In genomic region chr20:10447028-10447427, GRCh38 we compare ENCODE assay signal across 9 cellular contexts. TPM values are rescaled to one million over a fixed set of nuclear protein-coding genes. Genes with fewer than 3 reads are reported as not detected.
A peak's percentile ranks its signal among the peaks of the same experiment; 100 is the strongest.
DNase-seq lines count a peak whose midpoint lies in the region; ATAC-seq, FAIRE-seq and TF ChIP-seq lines count a peak whose summit lies in the region.
"Had no signal": no experiment of that assay in that cellular context is flagged by ENCODE, and none has a peak within 500 bp of the region (broad histone marks: within the 10 kb centered on the region; RNA-seq: fewer than 3 reads in every experiment).

No MANE protein-coding gene starts in this region.

- POLR2A ChIA-PET in naive thymus-derived CD8-positive, alpha-beta T cell (lab: Charles Lee): no interaction called here

- H3K27ac ChIP-seq in dorsolateral prefrontal cortex: no peak overlapping the region
- H3K27ac ChIP-seq: thoracic aorta had no signal

- H3K4me1 Mint-ChIP-seq in activated naive CD8-positive, alpha-beta T cell treated with anti-CD3 and anti-CD28 coated beads for 36 hours: peaks cover 19% of the 10 kb centered on the region
- peaks cover 9 to 30% (median 18%) of the 10 kb centered on the region in 4 donors for H3K4me1 Mint-ChIP-seq in naive thymus-derived CD8-positive, alpha-beta T cell

- no peak overlapping the region for H3K4me3 ChIP-seq in dorsolateral prefrontal cortex
- H3K4me3 ChIP-seq: thoracic aorta had no signal

- intact Hi-C loops in dorsolateral prefrontal cortex (cut with DNase I): no loop called here

- H3K27ac Mint-ChIP-seq in activated naive CD8-positive, alpha-beta T cell treated with anti-CD3 and anti-CD28 coated beads for 36 hours: peak overlapping the region; percentile 82
- peak overlapping the region in 9 of 10 donors; percentile 13 to 92 (median 55) for H3K27ac Mint-ChIP-seq in naive thymus-derived CD8-positive, alpha-beta T cell

- peak overlapping the region; percentile 69 for H3K4me3 Mint-ChIP-seq in activated naive CD8-positive, alpha-beta T cell treated with anti-CD3 and anti-CD28 coated beads for 36 hours
- peak overlapping the region; percentile 15 to 85 (median 46) for H3K4me3 Mint-ChIP-seq in naive thymus-derived CD8-positive, alpha-beta T cell

- peak; percentile 64 for FAIRE-seq in RCC 7860 (lab: Jason Lieb, UNC)

- peaks cover 9% of the 10 kb centered on the region for H3K36me3 Mint-ChIP-seq in activated naive CD8-positive, alpha-beta T cell treated with anti-CD3 and anti-CD28 coated beads for 36 hours
- peaks cover 0 to 7% (median 6%) of the 10 kb centered on the region in 3 donors for H3K36me3 Mint-ChIP-seq in naive thymus-derived CD8-positive, alpha-beta T cell

- ATAC-seq in GM19468 (IDR thresholded peaks at IDR 0.05; ENCODE audit: extremely low read depth, unreplicated experiment) (peak; percentile 88), HG03460 (IDR thresholded peaks at IDR 0.05; ENCODE audit: unreplicated experiment) (peak; percentile 96)
- peak; percentile 57 to 78 for ATAC-seq in naive thymus-derived CD8-positive, alpha-beta T cell

- no peaks in the 10 kb centered on the region for H3K9me3 Mint-ChIP-seq in activated naive CD8-positive, alpha-beta T cell treated with anti-CD3 and anti-CD28 coated beads for 36 hours
- H3K9me3 Mint-ChIP-seq in naive thymus-derived CD8-positive, alpha-beta T cell: no peaks in the 10 kb centered on the region

- peak; percentile 32 for DNase-seq in DMS 273 treated with DMSO at 0.1 percent for 48 hours (lab: John Stamatoyannopoulos, UW)
- peak; percentile 23 for DNase-seq in RCC 7860 (ENCODE audit: low spot score)
- DNase-seq in activated naive CD8-positive, alpha-beta T cell treated with anti-CD3 and anti-CD28 coated beads for 36 hours: peak; percentile 52
- peak in 5 of 10 donors; percentile 19 to 36 (median 27) for DNase-seq in naive thymus-derived CD8-positive, alpha-beta T cell
- DNase-seq in dorsolateral prefrontal cortex: no peak
- no peak for DNase-seq in KG1 (lab: John Stamatoyannopoulos, UW)

- no peaks in the 10 kb centered on the region for H3K27me3 ChIP-seq in dorsolateral prefrontal cortex

- TF ChIP-seq CTCF in dorsolateral prefrontal cortex (IDR thresholded peaks at IDR 0.05 in 54 of 56, conservative IDR thresholded peaks at IDR 0.05 in 2 of 56; ENCODE audit: low read depth in 1 of 56, partially characterized antibody in 56 of 56): no peak

- no peaks in the 10 kb centered on the region for H3K27me3 Mint-ChIP-seq in activated naive CD8-positive, alpha-beta T cell treated with anti-CD3 and anti-CD28 coated beads for 36 hours
- H3K27me3 Mint-ChIP-seq in naive thymus-derived CD8-positive, alpha-beta T cell: no peaks in the 10 kb centered on the region

RNA-seq across cellular contexts. Expression of gene SLX4IP, which starts 11.9 kb away (rescaled TPM):
- total RNA-seq in activated naive CD8-positive, alpha-beta T cell treated with anti-CD3 and anti-CD28 coated beads for 36 hours: 1 to 10 TPM; 7.4 to 7.9 TPM
- total RNA-seq in naive thymus-derived CD8-positive, alpha-beta T cell: 1 to 10 TPM; 6.1 to 6.3 TPM
- 1 to 10 TPM; 1.5 to 2.5 (median 1.6) TPM for polyA plus RNA-seq in naive thymus-derived CD8-positive, alpha-beta T cell
- 10 to 100 TPM in 1 of 120 experiments, 1 to 10 TPM in 119; 3.1 to 10.7 (median 6.3) TPM for total RNA-seq in dorsolateral prefrontal cortex

RNA-seq across cellular contexts. Expression of gene MKKS, which starts 13.0 kb away (rescaled TPM):
- 1 to 10 TPM; 7.0 to 7.1 TPM for total RNA-seq in activated naive CD8-positive, alpha-beta T cell treated with anti-CD3 and anti-CD28 coated beads for 36 hours
- total RNA-seq in naive thymus-derived CD8-positive, alpha-beta T cell: 10 to 100 TPM; 13.9 to 16.0 TPM
- 10 to 100 TPM; 26.1 to 37.4 (median 32.2) TPM for polyA plus RNA-seq in naive thymus-derived CD8-positive, alpha-beta T cell
- 10 to 100 TPM; 17.8 to 48.5 (median 35.7) TPM for total RNA-seq in dorsolateral prefrontal cortex

Comparison
In these comparisons a context has a peak if more than half of its experiments do, and no peak if none do; other contexts are left out.
1. DNase-seq: peak in DMS 273 treated with DMSO at 0.1 percent for 48 hours (single experiment), RCC 7860 (single experiment) and activated naive CD8-positive, alpha-beta T cell treated with anti-CD3 and anti-CD28 coated beads for 36 hours (single experiment); none in dorsolateral prefrontal cortex (0 of 10) and KG1 (single experiment).
2. Peak in every context shown above with its lines, with median percentiles within 50 percentile points of each other: ATAC-seq.